2 cellular contexts compared by ENCODE assay signal in genomic region chr16:52470601-52471000, GRCh38.
TF ChIP-seq lines count a peak whose summit lies in the region.

No MANE protein-coding gene starts in this region.

TF ChIP-seq in H1, 55 proteins besides CTCF, POLR2A, EP300 and RAD21:
- TF ChIP-seq CHD7 (IDR thresholded peaks at IDR 0.05; ENCODE audit: insufficient replicate concordance, low read length) (peak; percentile 83), RNF2 (IDR thresholded peaks at IDR 0.05; ENCODE audit: borderline replicate concordance, low read depth, low read length, missing control alignments, poor library complexity, severe bottlenecking) (no peak), MAX (IDR thresholded peaks at IDR 0.05) (no peak), TAF1 (IDR thresholded peaks at IDR 0.05; ENCODE audit: low read depth, low read length) (no peak), ASH2L (IDR thresholded peaks at IDR 0.05; ENCODE audit: low read length) (no peak), NANOG (IDR thresholded peaks at IDR 0.05; ENCODE audit: insufficient read depth, low read depth, low read length, poor library complexity, severe bottlenecking) (peak; percentile 60), CBX5 (IDR thresholded peaks at IDR 0.05; ENCODE audit: low read depth, low read length) (no peak), SP1 (IDR thresholded peaks at IDR 0.05; ENCODE audit: low read depth, low read length) (no peak; the same call in 1 of the 2 replicates), GTF2F1 (IDR thresholded peaks at IDR 0.05; ENCODE audit: borderline replicate concordance, low read depth, low read length) (no peak), YY1 (IDR thresholded peaks at IDR 0.05; ENCODE audit: low read depth, low read length) (no peak), SRF (IDR thresholded peaks at IDR 0.05; ENCODE audit: low read depth, low read length) (no peak), E2F6 (IDR thresholded peaks at IDR 0.05) (no peak), GABPA (IDR thresholded peaks at IDR 0.05; ENCODE audit: borderline replicate concordance, insufficient read depth, low read length) (no peak)

TF ChIP-seq in SK-N-SH, 30 proteins besides CTCF, POLR2A, EP300 and RAD21 (continued from another document):
- TF ChIP-seq USF1 (IDR thresholded peaks at IDR 0.05; ENCODE audit: borderline replicate concordance, low read depth) (no peak), TEAD4 (IDR thresholded peaks at IDR 0.05; ENCODE audit: borderline replicate concordance, insufficient read depth) (no peak), TAF1 (IDR thresholded peaks at IDR 0.05; ENCODE audit: borderline replicate concordance, low read depth, low read length) (no peak), YY1 (IDR thresholded peaks at IDR 0.05; ENCODE audit: low read depth) (no peak), SIN3A (IDR thresholded peaks at IDR 0.05; ENCODE audit: borderline replicate concordance, low read depth, low read length) (no peak), SMC3 (IDR thresholded peaks at IDR 0.05; ENCODE audit: low read depth, low read length) (no peak), GABPA (IDR thresholded peaks at IDR 0.05; ENCODE audit: low read depth) (no peak), RXRA (IDR thresholded peaks at IDR 0.05; ENCODE audit: borderline replicate concordance, low read depth) (no peak), NFIC (IDR thresholded peaks at IDR 0.05; ENCODE audit: borderline replicate concordance) (no peak), MEF2A (IDR thresholded peaks at IDR 0.05; ENCODE audit: borderline replicate concordance, low read depth) (no peak), EZH2phosphoT487 (IDR thresholded peaks at IDR 0.05; ENCODE audit: borderline replicate concordance, low read depth) (no peak), TCF12 (IDR thresholded peaks at IDR 0.05) (no peak), REST (IDR thresholded peaks at IDR 0.05; ENCODE audit: low read depth, low read length) (no peak)
